ENCODE assay signal across 8 cellular contexts in genomic region chr2:42859006-42859552, GRCh38.
A peak's percentile ranks its signal among the peaks of the same experiment; 100 is the strongest.
DNase-seq lines count a peak whose midpoint lies in the region; ATAC-seq and TF ChIP-seq lines count a peak whose summit lies in the region.

No MANE protein-coding gene starts in this region.

- no peaks in the 10 kb centered on the region for H3K27me3 Mint-ChIP-seq in activated CD4-positive, alpha-beta T cell treated with anti-CD3 and anti-CD28 coated beads, Interleukin-2, amount 10 ng/mL, durations not matched to agents 7 days and 5 days
- no peaks in the 10 kb centered on the region for H3K27me3 Mint-ChIP-seq in naive thymus-derived CD8-positive, alpha-beta T cell

- WGBS in GM23248 (ENCODE audit: low coverage in 1 of 2, low lambda C conversion rate in 2 of 2, missing lambda C conversion rate in 2 of 2), 2 experiments: 6 to 15% methylated on average over 2 of the region's 2 CpGs

- no peaks in the 10 kb centered on the region for H3K9me3 ChIP-seq in GM23248 (ENCODE audit: low read depth)

- H3K9ac ChIP-seq in GM23248: no peak overlapping the region

- H3K36me3 ChIP-seq in BJ (ENCODE audit: control insufficient read depth, insufficient read depth, low read length) (no peaks in the 10 kb centered on the region), GM23248 (ENCODE audit: low read depth) (no peaks in the 10 kb centered on the region)

- CTCF ChIA-PET in BJ (lab: Yijun Ruan, JAX): interaction anchor here (0.7 to 4.5 kb wide), 26 partner anchors 9 to 682 kb away, joined by 3 to 72 read pairs (median 4); partner anchors contain the start of gene ZFP36L2
- CTCF ChIA-PET in activated CD4-positive, alpha-beta T cell treated with anti-CD3 and anti-CD28 coated beads, Interleukin-2, amount 10 ng/mL, durations not matched to agents 7 days and 5 days (lab: Charles Lee): interaction anchor here (0.6 to 1.6 kb wide), 11 partner anchors 11 to 728 kb away, joined by 3 to 8 read pairs (median 4); no protein-coding TSS in a partner anchor

- no peaks in the 10 kb centered on the region for H3K4me1 Mint-ChIP-seq in activated CD4-positive, alpha-beta T cell treated with anti-CD3 and anti-CD28 coated beads, Interleukin-2, amount 10 ng/mL, durations not matched to agents 7 days and 5 days
- peaks cover 0 to 3% (median 0%) of the 10 kb centered on the region in 4 donors for H3K4me1 Mint-ChIP-seq in naive thymus-derived CD8-positive, alpha-beta T cell

- H3K4me2 ChIP-seq in GM23248 (ENCODE audit: unreplicated experiment): no peak overlapping the region

- H3K9me3 Mint-ChIP-seq in activated CD4-positive, alpha-beta T cell treated with anti-CD3 and anti-CD28 coated beads, Interleukin-2, amount 10 ng/mL, durations not matched to agents 7 days and 5 days: peaks cover 5% of the 10 kb centered on the region
- peaks cover 0 to 3% (median 0%) of the 10 kb centered on the region in 9 donors for H3K9me3 Mint-ChIP-seq in naive thymus-derived CD8-positive, alpha-beta T cell

- in situ Hi-C loops in GM23248 (cut with MboI): no loop called here

- POLR2A ChIA-PET in BJ (lab: Charles Lee): interaction anchor here (0.6 kb wide), 1 partner anchor 65 kb away, joined by 3 read pairs; no protein-coding TSS in a partner anchor
- POLR2A ChIA-PET in activated CD4-positive, alpha-beta T cell treated with anti-CD3 and anti-CD28 coated beads, Interleukin-2, amount 10 ng/mL, durations not matched to agents 7 days and 5 days (lab: Charles Lee): no interaction called here
- POLR2A ChIA-PET in naive thymus-derived CD8-positive, alpha-beta T cell (lab: Charles Lee): no interaction called here

- H2AFZ ChIP-seq in GM23248: no peak overlapping the region

- peaks cover 17% of the 10 kb centered on the region for H3F3A ChIP-seq in GM23248 (ENCODE audit: insufficient read depth)

- H4K20me1 ChIP-seq in GM23248 (ENCODE audit: insufficient read depth): no peaks in the 10 kb centered on the region

- no peaks in the 10 kb centered on the region for H3K36me3 Mint-ChIP-seq in activated CD4-positive, alpha-beta T cell treated with anti-CD3 and anti-CD28 coated beads, Interleukin-2, amount 10 ng/mL, durations not matched to agents 7 days and 5 days (ENCODE audit: low read depth)
- H3K36me3 Mint-ChIP-seq in naive thymus-derived CD8-positive, alpha-beta T cell: no peaks in the 10 kb centered on the region

- H3K4me3 ChIP-seq in BJ (ENCODE audit: low read depth, low read length) (no peak overlapping the region), GM23248 (no peak overlapping the region)

- no peak for ATAC-seq in naive thymus-derived CD8-positive, alpha-beta T cell
- no peak for ATAC-seq in HG03095 (IDR thresholded peaks at IDR 0.05; ENCODE audit: unreplicated experiment)

- peak overlapping the region; percentile 6; the same call in 1 of the 2 replicates for H3K27ac ChIP-seq in GM23248

- no peaks in the 10 kb centered on the region for H3K79me2 ChIP-seq in GM23248 (ENCODE audit: insufficient read depth)

- H3K27ac Mint-ChIP-seq in activated CD4-positive, alpha-beta T cell treated with anti-CD3 and anti-CD28 coated beads, Interleukin-2, amount 10 ng/mL, durations not matched to agents 7 days and 5 days: no peak overlapping the region
- H3K27ac Mint-ChIP-seq in naive thymus-derived CD8-positive, alpha-beta T cell: no peak overlapping the region

- peaks cover 20% of the 10 kb centered on the region for H3K4me1 ChIP-seq in GM23248 (ENCODE audit: insufficient read depth)

- H3K4me3 Mint-ChIP-seq in activated CD4-positive, alpha-beta T cell treated with anti-CD3 and anti-CD28 coated beads, Interleukin-2, amount 10 ng/mL, durations not matched to agents 7 days and 5 days: no peak overlapping the region
- no peak overlapping the region for H3K4me3 Mint-ChIP-seq in naive thymus-derived CD8-positive, alpha-beta T cell

- peak; percentile 91 for TF ChIP-seq CTCF in BJ (IDR thresholded peaks at IDR 0.05; ENCODE audit: insufficient read depth, low read depth, low read length)

- H3K27me3 ChIP-seq in BJ (ENCODE audit: control insufficient read depth, insufficient read depth, low read length) (no peaks in the 10 kb centered on the region), GM23248 (replicated peaks; ENCODE audit: insufficient read depth) (no peaks in the 10 kb centered on the region)

- DNase-seq in BJ (ENCODE audit: low read depth) (no peak), GM23248 (peak; percentile 65), NCI-H526 treated with DMSO at 0.1 percent for 48 hours (lab: John Stamatoyannopoulos, UW) (peak; percentile 33), ecto neural progenitor cell (ENCODE audit: low spot score) (peak; percentile 81), superior temporal gyrus (ENCODE audit: extremely low spot score) (peak; percentile 44)
- DNase-seq in activated CD4-positive, alpha-beta T cell treated with anti-CD3 and anti-CD28 coated beads, Interleukin-2, amount 10 ng/mL, durations not matched to agents 7 days and 5 days: peak; percentile 72
- peak; percentile 28 to 79 (median 66) for DNase-seq in naive thymus-derived CD8-positive, alpha-beta T cell

- no peaks in the 10 kb centered on the region for H3K9me2 ChIP-seq in GM23248 (ENCODE audit: insufficient read depth)
